9 cellular contexts compared by ENCODE assay signal in genomic region chr3:156816091-156816793, GRCh38. TPM values are rescaled to one million over a fixed set of nuclear protein-coding genes. Genes with fewer than 3 reads are reported as not detected.
DNase-seq lines count a peak whose midpoint lies in the region; ATAC-seq and TF ChIP-seq lines count a peak whose summit lies in the region.
"Had no signal": no experiment of that assay in that cellular context is flagged by ENCODE, and none has a peak within 500 bp of the region (broad histone marks: within the 10 kb centered on the region; RNA-seq: fewer than 3 reads in every experiment).

No MANE protein-coding gene starts in this region.

- ATAC-seq in GM18517 (IDR thresholded peaks at IDR 0.05; ENCODE audit: unreplicated experiment) (peak; percentile 27), HG02763 (IDR thresholded peaks at IDR 0.05; ENCODE audit: unreplicated experiment) (peak; percentile 26)

- H3K36me3 ChIP-seq in spleen = no peaks in the 10 kb centered on the region

- H3K27me3 ChIP-seq in spleen (replicated peaks in 1 of 7) = no peaks in the 10 kb centered on the region

- TF ChIP-seq POLR2A in spleen (IDR thresholded peaks at IDR 0.05) = no peak

- no peaks in the 10 kb centered on the region for H3K9me3 ChIP-seq in spleen

- intact Hi-C loops in spleen (cut with DNase I; ENCODE audit: low total_unique reads) = loop anchor here (10.0 kb wide), 2 partner anchors 141 to 249 kb away; partner anchors contain the start of gene TIPARP

- POLR2A ChIA-PET in RWPE1 (lab: Yijun Ruan, JAX; ENCODE audit: low non-redundant PET) = no interaction called here

- H3K27ac ChIP-seq in RWPE1 = peak overlapping the region; percentile 98
- H3K27ac ChIP-seq in spleen = peak overlapping the region; percentile 72 to 89 (median 81)

- DNase-seq in RWPE1 (ENCODE audit: low spot score) (no peak), amniotic epithelial cell (ENCODE audit: low read depth) (peak; percentile 42), spleen (peak; percentile 87), NCI-H187 (lab: John Stamatoyannopoulos, UW) (no peak), NK-92 (lab: John Stamatoyannopoulos, UW; ENCODE audit: unreplicated experiment) (no peak)

- CTCF ChIA-PET in RWPE1 (lab: Yijun Ruan, JAX) = no interaction called here

- H3K4me1 ChIP-seq in spleen = peaks cover 8 to 43% (median 28%) of the 10 kb centered on the region in 6 donors

- H3K4me3 ChIP-seq in iPS-11a (ENCODE audit: low read depth, low read length) (peak overlapping the region; percentile 21), spleen (peak overlapping the region; percentile 29 to 84 (median 64))

- 11 to 34% (median 16%) methylated on average over 37 to 74 of the region's 74 CpGs for WGBS in spleen, 5 donors

- TF ChIP-seq CTCF in RWPE1 (conservative IDR thresholded peaks at IDR 0.05; ENCODE audit: low read depth) (no peak), spleen (IDR thresholded peaks at IDR 0.05 in 8 of 11, conservative IDR thresholded peaks at IDR 0.05 in 3 of 11) (peak in 2 of 11 experiments; percentile 7 to 22)

RNA-seq across cellular contexts. Expression of gene LEKR1, which starts 9.9 kb away (rescaled TPM):
- total RNA-seq in spleen = 1 to 10 TPM; 1.9 to 7.5 (median 3.0) TPM
- under 1 TPM; 0.48 to 0.99 (median 0.96) TPM for polyA plus RNA-seq in spleen
- total RNA-seq: glomerular endothelial cell had no signal

Comparison
In these comparisons a context has a peak if more than half of its experiments do, and no peak if none do; other contexts are left out.
1. DNase-seq: peak in amniotic epithelial cell (single experiment) and spleen (single experiment); none in RWPE1 (single experiment), NCI-H187 (0 of 2) and NK-92 (single experiment).